6 cellular contexts compared by ENCODE assay signal in the genomic region with DNA sequence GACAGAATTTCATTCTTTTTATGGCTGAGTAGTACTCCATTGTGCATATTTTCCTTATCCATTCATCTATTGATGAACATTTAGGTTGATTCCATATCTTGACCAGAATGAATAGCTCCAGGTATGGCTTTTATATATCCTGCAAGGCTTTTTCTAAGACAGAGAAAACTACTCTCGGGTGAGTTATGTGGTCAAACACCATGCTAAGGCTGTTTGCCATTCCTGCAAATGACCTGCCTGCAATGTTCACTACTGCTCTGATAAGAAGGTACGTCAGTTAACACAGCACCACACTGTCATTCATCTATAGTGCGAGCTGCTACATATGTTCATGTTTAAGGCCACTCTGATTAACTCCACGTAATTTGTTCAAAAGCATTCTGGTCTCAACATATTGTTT.
"Had no signal": no experiment of that assay in that cellular context is flagged by ENCODE, and none has a peak within 500 bp of the region (broad histone marks: within the 10 kb centered on the region; RNA-seq: fewer than 3 reads in every experiment).

No MANE protein-coding gene starts in this region.

- H3K27ac ChIP-seq: HL-60 had no signal

- ATAC-seq: HepG2, K562 had no signal

- DNase-seq: IMR-90, KBM-7, KG1 had no signal

- H3K4me3 ChIP-seq: K562 had no signal
